In the genomic region with DNA sequence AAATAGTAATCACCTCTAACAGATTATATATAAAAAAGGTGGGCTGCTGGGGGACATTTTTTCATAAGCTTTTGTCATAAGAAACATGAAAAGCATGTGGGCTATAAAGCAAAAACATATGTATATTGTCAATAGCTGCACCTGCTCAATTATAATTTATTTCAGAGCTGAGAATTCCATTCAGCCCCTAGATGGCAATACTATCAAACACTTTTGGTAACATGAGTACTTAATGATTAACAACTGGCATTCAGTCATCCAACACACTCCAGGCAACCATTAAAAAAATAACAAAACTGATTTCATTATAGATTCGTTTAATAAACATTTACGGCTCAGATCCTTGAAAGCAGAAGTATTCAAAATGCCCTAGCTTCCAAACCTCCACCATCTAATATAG, we compare ENCODE assay signal across 14 cellular contexts.
DNase-seq lines count a peak whose midpoint lies in the region; ATAC-seq and TF ChIP-seq lines count a peak whose summit lies in the region.
"Had no signal": no experiment of that assay in that cellular context is flagged by ENCODE, and none has a peak within 500 bp of the region (broad histone marks: within the 10 kb centered on the region; RNA-seq: fewer than 3 reads in every experiment).

No MANE protein-coding gene starts in this region.

- H3K4me2 ChIP-seq in PC-3 (ENCODE audit: low read length): no peak overlapping the region
- H3K4me2 ChIP-seq in hepatocyte: no peak overlapping the region
- H3K4me2 ChIP-seq in Karpas-422 (ENCODE audit: low read depth, low read length, poor library complexity, severe bottlenecking): no peak overlapping the region

- H3K9me3 ChIP-seq in Caco-2 (no peaks in the 10 kb centered on the region), PC-3 (ENCODE audit: low read length) (no peaks in the 10 kb centered on the region), hepatocyte (ENCODE audit: low read depth) (no peaks in the 10 kb centered on the region), ascending aorta (no peaks in the 10 kb centered on the region), gastroesophageal sphincter (no peaks in the 10 kb centered on the region), Karpas-422 (ENCODE audit: low read length) (no peaks in the 10 kb centered on the region)
- H3K9me3 ChIP-seq: thyroid gland had no signal

- H3K4me1 ChIP-seq in Caco-2 (no peaks in the 10 kb centered on the region), PC-3 (ENCODE audit: insufficient read depth, low read length) (no peaks in the 10 kb centered on the region), hepatocyte (ENCODE audit: insufficient read depth) (no peaks in the 10 kb centered on the region), ascending aorta (no peaks in the 10 kb centered on the region), gastroesophageal sphincter (no peaks in the 10 kb centered on the region), Karpas-422 (ENCODE audit: low read length) (no peaks in the 10 kb centered on the region)
- H3K4me1 ChIP-seq: thyroid gland had no signal

- whole genome bisulfite sequencing in hepatocyte (ENCODE audit: low lambda C conversion rate, missing lambda C conversion rate): 76% methylated on average over 2 of the region's 2 CpGs
- 62 to 71% methylated on average over 2 of the region's 2 CpGs for WGBS in gastroesophageal sphincter (ENCODE audit: low coverage in 1 of 2), 2 donors

- intact Hi-C loops in Caco-2 (cut with micrococcal nuclease; ENCODE audit: unreplicated experiment) (no loop called here), PC-3 (cut with micrococcal nuclease) (loop anchor here (1.0 to 10.0 kb wide), 6 partner anchors 111 to 1060 kb away; no protein-coding TSS in a partner anchor), ascending aorta (cut with DNase I) (no loop called here)

- ATAC-seq in PC-3: peak; percentile 82
- no peak for ATAC-seq in gastroesophageal sphincter
- ATAC-seq: T-helper 17 cell had no signal

- H3F3A ChIP-seq in PC-3 (ENCODE audit: low read length, unreplicated experiment): no peaks in the 10 kb centered on the region

- no peak overlapping the region for H3K27ac ChIP-seq in PC-3 (ENCODE audit: low read length)
- no peak overlapping the region for H3K27ac ChIP-seq in hepatocyte
- H3K27ac ChIP-seq in ascending aorta: no peak overlapping the region
- H3K27ac ChIP-seq in gastroesophageal sphincter: no peak overlapping the region
- H3K27ac ChIP-seq in Karpas-422 (ENCODE audit: low read length): no peak overlapping the region
- H3K27ac ChIP-seq: thyroid gland had no signal

- no peaks in the 10 kb centered on the region for H3K36me3 Mint-ChIP-seq in Caco-2 (ENCODE audit: insufficient read depth, unreplicated experiment)
- H3K36me3 Mint-ChIP-seq: naive B cell had no signal

- H4K20me1 ChIP-seq in PC-3 (ENCODE audit: low read length) (no peaks in the 10 kb centered on the region), hepatocyte (ENCODE audit: insufficient read depth, poor library complexity, severe bottlenecking) (no peaks in the 10 kb centered on the region), Karpas-422 (ENCODE audit: insufficient read depth, low read depth, low read length) (no peaks in the 10 kb centered on the region)

- POLR2A ChIA-PET in Caco-2 (lab: Charles Lee): no interaction called here
- POLR2A ChIA-PET in PC-3 (lab: Charles Lee; ENCODE audit: unreplicated experiment): no interaction called here

- BruUV-seq in Caco-2 (replicated peaks; lab: Mats Ljungman, UMichigan): no TSS peak
- BruUV-seq in PC-3 (replicated peaks; lab: Mats Ljungman, UMichigan): no TSS peak

- TF ChIP-seq POLR2A in gastroesophageal sphincter (IDR thresholded peaks at IDR 0.05): no peak

- H3K27me3 Mint-ChIP-seq in Caco-2 (ENCODE audit: insufficient read depth, unreplicated experiment): peaks cover 7% of the 10 kb centered on the region
- H3K27me3 Mint-ChIP-seq: CD4-positive, alpha-beta T cell; central memory CD8-positive, alpha-beta T cell; naive B cell; T-helper 17 cell had no signal

- CTCF ChIA-PET in Caco-2 (lab: Charles Lee) (no interaction called here), PC-3 (lab: Charles Lee) (interaction anchor here (0.6 to 1.3 kb wide), 6 partner anchors 10 to 539 kb away, joined by 3 to 7 read pairs (median 4); no protein-coding TSS in a partner anchor)

- no peak for TF ChIP-seq EP300 in gastroesophageal sphincter (IDR thresholded peaks at IDR 0.05)

- H3K4me3 ChIP-seq in Caco-2 (ENCODE audit: low read depth, low read length): no peak overlapping the region
- H3K4me3 ChIP-seq in PC-3 (ENCODE audit: low read length): no peak overlapping the region
- no peak overlapping the region for H3K4me3 ChIP-seq in hepatocyte
- H3K4me3 ChIP-seq in ascending aorta: no peak overlapping the region
- no peak overlapping the region for H3K4me3 ChIP-seq in gastroesophageal sphincter
- no peak overlapping the region for H3K4me3 ChIP-seq in Karpas-422 (ENCODE audit: low read length)
- H3K4me3 ChIP-seq: thyroid gland had no signal

- no peaks in the 10 kb centered on the region for H3K4me1 Mint-ChIP-seq in Caco-2 (ENCODE audit: low read depth, unreplicated experiment)
- H3K4me1 Mint-ChIP-seq: central memory CD8-positive, alpha-beta T cell; naive B cell; T-helper 17 cell had no signal

- DNase-seq in Caco-2 (peak in 1 of 2 experiments; percentile 4), NAMALWA (ENCODE audit: low spot score) (peak; percentile 15), PC-3 (peak; percentile 74), hepatocyte (ENCODE audit: low spot score) (no peak), ascending aorta (ENCODE audit: low spot score in 2 of 2) (no peak), Karpas-422 (no peak), SIG-M5 treated with dmso at 0.1 percent for 504 hours (lab: John Stamatoyannopoulos, UW; ENCODE audit: unreplicated experiment) (no peak)
- DNase-seq: activated T-cell treated with anti-CD3 and anti-CD28 coated beads, Interleukin-2, amount 50 U/mL, for 48 hours; CD4-positive, alpha-beta T cell; naive B cell; T-helper 17 cell; thyroid gland had no signal

- H3K9ac ChIP-seq in PC-3 (ENCODE audit: low read length) (no peak overlapping the region), Karpas-422 (ENCODE audit: low read length) (no peak overlapping the region)

- H3K9me3 Mint-ChIP-seq in Caco-2 (ENCODE audit: unreplicated experiment): no peaks in the 10 kb centered on the region
- H3K9me3 Mint-ChIP-seq: CD4-positive, alpha-beta T cell had no signal

- H3K27ac Mint-ChIP-seq in Caco-2 (ENCODE audit: unreplicated experiment): no peak overlapping the region
- H3K27ac Mint-ChIP-seq: CD4-positive, alpha-beta T cell; naive B cell; T-helper 17 cell had no signal

- H3K4me3 Mint-ChIP-seq in Caco-2 (ENCODE audit: unreplicated experiment): no peak overlapping the region
- H3K4me3 Mint-ChIP-seq: CD4-positive, alpha-beta T cell; central memory CD8-positive, alpha-beta T cell; naive B cell; T-helper 17 cell had no signal

- H3K36me3 ChIP-seq in Caco-2 (ENCODE audit: control insufficient read depth, insufficient read depth, low read length) (no peaks in the 10 kb centered on the region), PC-3 (ENCODE audit: low read depth, low read length) (no peaks in the 10 kb centered on the region), hepatocyte (replicated peaks; ENCODE audit: insufficient read depth, low read depth) (no peaks in the 10 kb centered on the region), ascending aorta (no peaks in the 10 kb centered on the region), gastroesophageal sphincter (no peaks in the 10 kb centered on the region), Karpas-422 (ENCODE audit: insufficient read depth, low read length) (no peaks in the 10 kb centered on the region)
- H3K36me3 ChIP-seq: thyroid gland had no signal

- H3K27me3 ChIP-seq in Caco-2 (replicated peaks; ENCODE audit: control insufficient read depth, insufficient read depth, low read length): no peaks in the 10 kb centered on the region
- H3K27me3 ChIP-seq in PC-3 (ENCODE audit: low read length): peaks cover 45% of the 10 kb centered on the region
- no peaks in the 10 kb centered on the region for H3K27me3 ChIP-seq in hepatocyte
- H3K27me3 ChIP-seq in ascending aorta: no peaks in the 10 kb centered on the region
- H3K27me3 ChIP-seq in gastroesophageal sphincter: no peaks in the 10 kb centered on the region
- no peaks in the 10 kb centered on the region for H3K27me3 ChIP-seq in Karpas-422 (ENCODE audit: low read length)
- H3K27me3 ChIP-seq: thyroid gland had no signal

- peak; percentile 9 to 11 for TF ChIP-seq CTCF in Caco-2 (IDR thresholded peaks at IDR 0.05; ENCODE audit: insufficient read depth in 1 of 2, low read depth in 1 of 2, low read length in 1 of 2, severe bottlenecking in 1 of 2, unreplicated experiment in 1 of 2)
- TF ChIP-seq CTCF in PC-3 (conservative IDR thresholded peaks at IDR 0.05; ENCODE audit: low read depth, low read length): peak; percentile 79
- TF ChIP-seq CTCF in hepatocyte (IDR thresholded peaks at IDR 0.05; ENCODE audit: poor library complexity): peak; percentile 39
- TF ChIP-seq CTCF in ascending aorta (IDR thresholded peaks at IDR 0.05): no peak
- TF ChIP-seq CTCF in gastroesophageal sphincter (IDR thresholded peaks at IDR 0.05): no peak

- H3K79me2 ChIP-seq in PC-3 (ENCODE audit: low read length) (no peaks in the 10 kb centered on the region), hepatocyte (no peaks in the 10 kb centered on the region), Karpas-422 (ENCODE audit: low read length) (no peaks in the 10 kb centered on the region)

- H3K9me2 ChIP-seq in PC-3 (replicated peaks; ENCODE audit: low read length) (no peaks in the 10 kb centered on the region), hepatocyte (replicated peaks; ENCODE audit: insufficient read depth) (no peaks in the 10 kb centered on the region), Karpas-422 (replicated peaks; ENCODE audit: insufficient read depth, low read length) (no peaks in the 10 kb centered on the region)

- no peak overlapping the region for H2AFZ ChIP-seq in PC-3 (ENCODE audit: low read length)
- no peak overlapping the region for H2AFZ ChIP-seq in hepatocyte
- H2AFZ ChIP-seq in Karpas-422 (ENCODE audit: low read length): no peak overlapping the region

Comparison
In these comparisons a context has a peak if more than half of its experiments do, and no peak if none do; other contexts are left out.
1. DNase-seq: peak in NAMALWA (single experiment) and PC-3 (single experiment); none in hepatocyte (single experiment), ascending aorta (0 of 2), Karpas-422 (single experiment) and SIG-M5 treated with dmso at 0.1 percent for 504 hours (single experiment).
2. CTCF ChIP-seq: peak in Caco-2 (2 of 2), PC-3 (single experiment) and hepatocyte (single experiment); none in ascending aorta (0 of 3) and gastroesophageal sphincter (0 of 4).